ENCODE assay signal across 1 cellular context in the genomic region with DNA sequence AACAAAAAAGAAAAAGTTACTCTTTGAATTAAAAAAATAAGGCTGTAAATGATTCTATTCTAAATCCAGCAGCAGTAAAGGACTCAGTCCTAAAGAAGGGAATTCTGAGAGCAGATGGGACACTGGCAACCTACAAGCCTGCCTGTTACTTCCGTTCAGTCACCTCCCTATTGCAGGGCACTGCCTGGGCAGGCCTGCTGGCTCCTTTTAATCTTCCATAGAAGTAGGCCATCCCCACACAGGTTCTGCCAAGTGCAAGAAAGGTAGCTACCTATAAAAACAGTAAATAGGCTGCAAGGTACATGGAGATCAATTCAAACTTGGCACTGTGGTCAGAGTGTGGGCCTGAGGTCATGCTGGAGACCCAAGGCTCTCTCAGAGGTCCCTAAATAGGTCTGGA.
TF ChIP-seq lines count a peak whose summit lies in the region.

No MANE protein-coding gene starts in this region.

TF ChIP-seq in endothelial cell of umbilical vein, 7 proteins besides CTCF, POLR2A, EP300 and RAD21 (continued from another document):
- TF ChIP-seq, protein P1, sequence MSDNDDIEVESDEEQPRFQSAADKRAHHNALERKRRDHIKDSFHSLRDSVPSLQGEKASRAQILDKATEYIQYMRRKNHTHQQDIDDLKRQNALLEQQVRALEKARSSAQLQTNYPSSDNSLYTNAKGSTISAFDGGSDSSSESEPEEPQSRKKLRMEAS (IDR thresholded peaks at IDR 0.05; ENCODE audit: insufficient read depth, insufficient read length) = no peak
- TF ChIP-seq GATA2 (IDR thresholded peaks at IDR 0.05; ENCODE audit: insufficient read depth, insufficient read length, low read depth, low read length) (no peak), MYC (IDR thresholded peaks at IDR 0.05; ENCODE audit: low read depth, low read length) (no peak), POLR2AphosphoS5 (IDR thresholded peaks at IDR 0.05; ENCODE audit: insufficient read depth, low read depth, low read length) (no peak)
